In the genomic region with DNA sequence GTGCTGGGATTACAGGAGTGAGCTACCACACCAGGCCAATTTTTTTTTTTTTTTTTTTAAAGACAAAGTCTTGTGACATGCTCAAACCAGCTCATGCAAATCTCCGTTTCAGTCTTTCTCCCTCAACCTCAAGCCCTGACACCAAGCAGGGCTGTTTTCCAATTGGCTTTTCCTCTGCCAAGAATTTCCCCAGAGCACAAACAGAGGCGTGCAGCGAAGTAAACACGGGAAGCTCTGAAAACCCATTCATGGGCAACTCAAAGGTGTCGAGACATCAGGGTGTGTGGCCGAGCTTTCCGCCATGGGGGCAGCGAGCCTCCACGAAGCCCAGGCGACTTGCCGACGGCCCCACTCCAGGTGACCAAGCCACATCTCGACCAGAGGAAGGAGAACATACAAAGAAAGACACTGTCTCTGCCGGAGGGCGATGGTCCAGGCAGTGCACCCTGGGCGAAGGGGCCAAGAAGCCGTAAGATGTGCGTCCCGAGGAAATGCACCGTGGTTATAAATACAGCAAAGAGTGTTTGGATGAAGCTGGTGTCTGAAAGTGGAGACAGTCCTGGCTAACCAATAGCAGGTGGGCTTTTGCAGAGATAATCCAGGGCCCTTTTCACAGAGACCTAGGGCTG, we compare ENCODE assay signal across 1 cellular context.
TF ChIP-seq lines count a peak whose summit lies in the region.

No MANE protein-coding gene starts in this region.

TF ChIP-seq in HepG2, 621 proteins besides CTCF, POLR2A, EP300 and RAD21 (continued from another document and continues in another):
- TF ChIP-seq, protein P1, sequence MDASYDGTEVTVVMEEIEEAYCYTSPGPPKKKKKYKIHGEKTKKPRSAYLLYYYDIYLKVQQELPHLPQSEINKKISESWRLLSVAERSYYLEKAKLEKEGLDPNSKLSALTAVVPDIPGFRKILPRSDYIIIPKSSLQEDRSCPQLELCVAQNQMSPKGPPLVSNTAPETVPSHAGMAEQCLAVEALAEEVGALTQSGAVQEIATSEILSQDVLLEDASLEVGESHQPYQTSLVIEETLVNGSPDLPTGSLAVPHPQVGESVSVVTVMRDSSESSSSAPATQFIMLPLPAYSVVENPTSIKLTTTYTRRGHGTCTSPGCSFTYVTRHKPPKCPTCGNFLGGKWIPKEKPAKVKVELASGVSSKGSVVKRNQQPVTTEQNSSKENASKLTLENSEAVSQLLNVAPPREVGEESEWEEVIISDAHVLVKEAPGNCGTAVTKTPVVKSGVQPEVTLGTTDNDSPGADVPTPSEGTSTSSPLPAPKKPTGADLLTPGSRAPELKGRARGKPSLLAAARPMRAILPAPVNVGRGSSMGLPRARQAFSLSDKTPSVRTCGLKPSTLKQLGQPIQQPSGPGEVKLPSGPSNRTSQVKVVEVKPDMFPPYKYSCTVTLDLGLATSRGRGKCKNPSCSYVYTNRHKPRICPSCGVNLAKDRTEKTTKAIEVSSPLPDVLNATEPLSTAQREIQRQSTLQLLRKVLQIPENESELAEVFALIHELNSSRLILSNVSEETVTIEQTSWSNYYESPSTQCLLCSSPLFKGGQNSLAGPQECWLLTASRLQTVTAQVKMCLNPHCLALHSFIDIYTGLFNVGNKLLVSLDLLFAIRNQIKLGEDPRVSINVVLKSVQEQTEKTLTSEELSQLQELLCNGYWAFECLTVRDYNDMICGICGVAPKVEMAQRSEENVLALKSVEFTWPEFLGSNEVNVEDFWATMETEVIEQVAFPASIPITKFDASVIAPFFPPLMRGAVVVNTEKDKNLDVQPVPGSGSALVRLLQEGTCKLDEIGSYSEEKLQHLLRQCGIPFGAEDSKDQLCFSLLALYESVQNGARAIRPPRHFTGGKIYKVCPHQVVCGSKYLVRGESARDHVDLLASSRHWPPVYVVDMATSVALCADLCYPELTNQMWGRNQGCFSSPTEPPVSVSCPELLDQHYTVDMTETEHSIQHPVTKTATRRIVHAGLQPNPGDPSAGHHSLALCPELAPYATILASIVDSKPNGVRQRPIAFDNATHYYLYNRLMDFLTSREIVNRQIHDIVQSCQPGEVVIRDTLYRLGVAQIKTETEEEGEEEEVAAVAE (CRISPR knock-in tag; IDR thresholded peaks at IDR 0.05; ENCODE audit: borderline replicate concordance), result no peak
- TF ChIP-seq ZNF10 (CRISPR knock-in tag; IDR thresholded peaks at IDR 0.05; ENCODE audit: borderline replicate concordance, low read depth), result no peak
- TF ChIP-seq, protein P2, sequence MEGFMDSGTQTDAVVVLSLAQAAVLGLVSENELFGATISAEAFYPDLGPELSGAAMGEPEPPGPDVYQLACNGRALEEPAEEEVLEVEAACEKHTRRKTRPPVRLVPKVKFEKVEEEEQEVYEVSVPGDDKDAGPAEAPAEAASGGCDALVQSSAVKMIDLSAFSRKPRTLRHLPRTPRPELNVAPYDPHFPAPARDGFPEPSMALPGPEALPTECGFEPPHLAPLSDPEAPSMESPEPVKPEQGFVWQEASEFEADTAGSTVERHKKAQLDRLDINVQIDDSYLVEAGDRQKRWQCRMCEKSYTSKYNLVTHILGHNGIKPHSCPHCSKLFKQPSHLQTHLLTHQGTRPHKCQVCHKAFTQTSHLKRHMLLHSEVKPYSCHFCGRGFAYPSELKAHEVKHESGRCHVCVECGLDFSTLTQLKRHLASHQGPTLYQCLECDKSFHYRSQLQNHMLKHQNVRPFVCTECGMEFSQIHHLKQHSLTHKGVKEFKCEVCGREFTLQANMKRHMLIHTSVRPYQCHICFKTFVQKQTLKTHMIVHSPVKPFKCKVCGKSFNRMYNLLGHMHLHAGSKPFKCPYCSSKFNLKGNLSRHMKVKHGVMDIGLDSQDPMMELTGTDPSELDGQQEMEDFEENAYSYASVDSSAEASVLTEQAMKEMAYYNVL (CRISPR knock-in tag; IDR thresholded peaks at IDR 0.05; ENCODE audit: borderline replicate concordance), result no peak
- TF ChIP-seq ZNF282 (IDR thresholded peaks at IDR 0.05; ENCODE audit: partially characterized antibody), result no peak
- no peak for TF ChIP-seq MXI1 (IDR thresholded peaks at IDR 0.05; ENCODE audit: borderline replicate concordance, low read depth, low read length)
- no peak for TF ChIP-seq PLRG1 (conservative IDR thresholded peaks at IDR 0.05)
- TF ChIP-seq ZNF605 (CRISPR knock-in tag; IDR thresholded peaks at IDR 0.05), result no peak
- TF ChIP-seq RFXANK (CRISPR knock-in tag; IDR thresholded peaks at IDR 0.05), result no peak
- no peak for TF ChIP-seq SOX13 (IDR thresholded peaks at IDR 0.05)
- TF ChIP-seq SOX13 (CRISPR knock-in tag; conservative IDR thresholded peaks at IDR 0.05 in 1 of 2, IDR thresholded peaks at IDR 0.05 in 1 of 2), result peak in 1 of 2 experiments; percentile 44; a peak in 2 of 4 replicates
- TF ChIP-seq PCBP2 (optimal IDR thresholded peaks at IDR 0.05; ENCODE audit: low read depth, low read length, poor library complexity, severe bottlenecking), result no peak
- TF ChIP-seq SP5 (CRISPR knock-in tag; IDR thresholded peaks at IDR 0.05; ENCODE audit: borderline replicate concordance, low read depth), result no peak
- TF ChIP-seq MLLT10 (CRISPR knock-in tag; IDR thresholded peaks at IDR 0.05), result no peak
- TF ChIP-seq NR3C1 (CRISPR knock-in tag; IDR thresholded peaks at IDR 0.05), result no peak
- no peak for TF ChIP-seq ZSCAN30 (CRISPR knock-in tag; IDR thresholded peaks at IDR 0.05)
- no peak for TF ChIP-seq ELF1 (CRISPR knock-in tag; IDR thresholded peaks at IDR 0.05)
- TF ChIP-seq ZMAT3 (CRISPR knock-in tag; conservative IDR thresholded peaks at IDR 0.05), result no peak
- TF ChIP-seq NR2F6 (IDR thresholded peaks at IDR 0.05), result no peak
- no peak for TF ChIP-seq NR2F6 (CRISPR knock-in tag; IDR thresholded peaks at IDR 0.05)
- TF ChIP-seq, protein P3, sequence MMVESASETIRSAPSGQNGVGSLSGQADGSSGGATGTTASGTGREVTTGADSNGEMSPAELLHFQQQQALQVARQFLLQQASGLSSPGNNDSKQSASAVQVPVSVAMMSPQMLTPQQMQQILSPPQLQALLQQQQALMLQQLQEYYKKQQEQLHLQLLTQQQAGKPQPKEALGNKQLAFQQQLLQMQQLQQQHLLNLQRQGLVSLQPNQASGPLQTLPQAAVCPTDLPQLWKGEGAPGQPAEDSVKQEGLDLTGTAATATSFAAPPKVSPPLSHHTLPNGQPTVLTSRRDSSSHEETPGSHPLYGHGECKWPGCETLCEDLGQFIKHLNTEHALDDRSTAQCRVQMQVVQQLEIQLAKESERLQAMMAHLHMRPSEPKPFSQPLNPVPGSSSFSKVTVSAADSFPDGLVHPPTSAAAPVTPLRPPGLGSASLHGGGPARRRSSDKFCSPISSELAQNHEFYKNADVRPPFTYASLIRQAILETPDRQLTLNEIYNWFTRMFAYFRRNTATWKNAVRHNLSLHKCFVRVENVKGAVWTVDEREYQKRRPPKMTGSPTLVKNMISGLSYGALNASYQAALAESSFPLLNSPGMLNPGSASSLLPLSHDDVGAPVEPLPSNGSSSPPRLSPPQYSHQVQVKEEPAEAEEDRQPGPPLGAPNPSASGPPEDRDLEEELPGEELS (CRISPR knock-in tag; IDR thresholded peaks at IDR 0.05), result 0 out of 2 replicates have a peak, but pooled peaks have one; percentile 39
- no peak for TF ChIP-seq TEAD2 (CRISPR knock-in tag; IDR thresholded peaks at IDR 0.05)
- TF ChIP-seq GZF1 (CRISPR knock-in tag; IDR thresholded peaks at IDR 0.05), result no peak
- TF ChIP-seq RARA (CRISPR knock-in tag; IDR thresholded peaks at IDR 0.05), result peak; percentile 19; the same call in 1 of the 2 replicates
- TF ChIP-seq ZNF253 (CRISPR knock-in tag; IDR thresholded peaks at IDR 0.05; ENCODE audit: borderline replicate concordance), result no peak
- TF ChIP-seq, protein P4, sequence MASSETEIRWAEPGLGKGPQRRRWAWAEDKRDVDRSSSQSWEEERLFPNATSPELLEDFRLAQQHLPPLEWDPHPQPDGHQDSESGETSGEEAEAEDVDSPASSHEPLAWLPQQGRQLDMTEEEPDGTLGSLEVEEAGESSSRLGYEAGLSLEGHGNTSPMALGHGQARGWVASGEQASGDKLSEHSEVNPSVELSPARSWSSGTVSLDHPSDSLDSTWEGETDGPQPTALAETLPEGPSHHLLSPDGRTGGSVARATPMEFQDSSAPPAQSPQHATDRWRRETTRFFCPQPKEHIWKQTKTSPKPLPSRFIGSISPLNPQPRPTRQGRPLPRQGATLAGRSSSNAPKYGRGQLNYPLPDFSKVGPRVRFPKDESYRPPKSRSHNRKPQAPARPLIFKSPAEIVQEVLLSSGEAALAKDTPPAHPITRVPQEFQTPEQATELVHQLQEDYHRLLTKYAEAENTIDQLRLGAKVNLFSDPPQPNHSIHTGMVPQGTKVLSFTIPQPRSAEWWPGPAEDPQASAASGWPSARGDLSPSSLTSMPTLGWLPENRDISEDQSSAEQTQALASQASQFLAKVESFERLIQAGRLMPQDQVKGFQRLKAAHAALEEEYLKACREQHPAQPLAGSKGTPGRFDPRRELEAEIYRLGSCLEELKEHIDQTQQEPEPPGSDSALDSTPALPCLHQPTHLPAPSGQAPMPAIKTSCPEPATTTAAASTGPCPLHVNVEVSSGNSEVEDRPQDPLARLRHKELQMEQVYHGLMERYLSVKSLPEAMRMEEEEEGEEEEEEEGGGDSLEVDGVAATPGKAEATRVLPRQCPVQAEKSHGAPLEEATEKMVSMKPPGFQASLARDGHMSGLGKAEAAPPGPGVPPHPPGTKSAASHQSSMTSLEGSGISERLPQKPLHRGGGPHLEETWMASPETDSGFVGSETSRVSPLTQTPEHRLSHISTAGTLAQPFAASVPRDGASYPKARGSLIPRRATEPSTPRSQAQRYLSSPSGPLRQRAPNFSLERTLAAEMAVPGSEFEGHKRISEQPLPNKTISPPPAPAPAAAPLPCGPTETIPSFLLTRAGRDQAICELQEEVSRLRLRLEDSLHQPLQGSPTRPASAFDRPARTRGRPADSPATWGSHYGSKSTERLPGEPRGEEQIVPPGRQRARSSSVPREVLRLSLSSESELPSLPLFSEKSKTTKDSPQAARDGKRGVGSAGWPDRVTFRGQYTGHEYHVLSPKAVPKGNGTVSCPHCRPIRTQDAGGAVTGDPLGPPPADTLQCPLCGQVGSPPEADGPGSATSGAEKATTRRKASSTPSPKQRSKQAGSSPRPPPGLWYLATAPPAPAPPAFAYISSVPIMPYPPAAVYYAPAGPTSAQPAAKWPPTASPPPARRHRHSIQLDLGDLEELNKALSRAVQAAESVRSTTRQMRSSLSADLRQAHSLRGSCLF (CRISPR knock-in tag; IDR thresholded peaks at IDR 0.05; ENCODE audit: borderline replicate concordance), result no peak
- TF ChIP-seq ARHGAP35 (CRISPR knock-in tag; IDR thresholded peaks at IDR 0.05; ENCODE audit: borderline replicate concordance), result no peak
- peak; percentile 33; the same call in 1 of the 2 replicates for TF ChIP-seq SAP130 (CRISPR knock-in tag; IDR thresholded peaks at IDR 0.05; ENCODE audit: low read depth)
- TF ChIP-seq FOXC1 (CRISPR knock-in tag; IDR thresholded peaks at IDR 0.05; ENCODE audit: borderline replicate concordance), result no peak
- TF ChIP-seq NONO (IDR thresholded peaks at IDR 0.05), result no peak
- no peak for TF ChIP-seq NONO (CRISPR knock-in tag; conservative IDR thresholded peaks at IDR 0.05)
- TF ChIP-seq ZSCAN31 (CRISPR knock-in tag; IDR thresholded peaks at IDR 0.05; ENCODE audit: low read depth), result no peak
- TF ChIP-seq ZNF335 (CRISPR knock-in tag; IDR thresholded peaks at IDR 0.05), result no peak
- no peak for TF ChIP-seq SRSF9 (IDR thresholded peaks at IDR 0.05; ENCODE audit: borderline replicate concordance, insufficient read depth, low read depth, low read length, poor library complexity, severe bottlenecking)
- TF ChIP-seq, protein P5, sequence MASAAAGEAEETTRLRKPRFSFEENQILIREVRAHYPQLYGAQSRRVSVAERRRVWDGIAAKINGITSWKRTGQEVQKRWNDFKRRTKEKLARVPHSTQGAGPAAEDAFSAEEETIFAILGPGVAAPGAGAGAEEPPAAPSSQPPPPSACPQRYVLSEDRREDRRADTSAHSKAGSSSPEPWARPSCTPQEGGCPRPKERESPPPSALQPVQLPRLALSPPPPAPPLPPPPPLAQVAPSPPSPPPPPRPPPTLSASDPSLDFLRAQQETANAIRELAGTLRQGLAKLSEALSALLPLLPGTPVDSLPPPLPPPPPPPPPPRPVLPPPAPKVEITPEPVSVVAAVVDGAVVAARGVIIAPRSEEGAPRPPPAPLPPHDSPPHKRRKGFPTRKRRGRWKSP (CRISPR knock-in tag; IDR thresholded peaks at IDR 0.05), result no peak
- TF ChIP-seq ZNF720 (CRISPR knock-in tag; IDR thresholded peaks at IDR 0.05), result no peak
- no peak for TF ChIP-seq RAD51 (IDR thresholded peaks at IDR 0.05; ENCODE audit: borderline replicate concordance)
- TF ChIP-seq, protein P6, sequence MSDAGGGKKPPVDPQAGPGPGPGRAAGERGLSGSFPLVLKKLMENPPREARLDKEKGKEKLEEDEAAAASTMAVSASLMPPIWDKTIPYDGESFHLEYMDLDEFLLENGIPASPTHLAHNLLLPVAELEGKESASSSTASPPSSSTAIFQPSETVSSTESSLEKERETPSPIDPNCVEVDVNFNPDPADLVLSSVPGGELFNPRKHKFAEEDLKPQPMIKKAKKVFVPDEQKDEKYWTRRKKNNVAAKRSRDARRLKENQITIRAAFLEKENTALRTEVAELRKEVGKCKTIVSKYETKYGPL (CRISPR knock-in tag; IDR thresholded peaks at IDR 0.05), result no peak
- TF ChIP-seq PRPF4 (IDR thresholded peaks at IDR 0.05; ENCODE audit: low read depth, low read length, poor library complexity, severe bottlenecking), result no peak
